In the genomic region with DNA sequence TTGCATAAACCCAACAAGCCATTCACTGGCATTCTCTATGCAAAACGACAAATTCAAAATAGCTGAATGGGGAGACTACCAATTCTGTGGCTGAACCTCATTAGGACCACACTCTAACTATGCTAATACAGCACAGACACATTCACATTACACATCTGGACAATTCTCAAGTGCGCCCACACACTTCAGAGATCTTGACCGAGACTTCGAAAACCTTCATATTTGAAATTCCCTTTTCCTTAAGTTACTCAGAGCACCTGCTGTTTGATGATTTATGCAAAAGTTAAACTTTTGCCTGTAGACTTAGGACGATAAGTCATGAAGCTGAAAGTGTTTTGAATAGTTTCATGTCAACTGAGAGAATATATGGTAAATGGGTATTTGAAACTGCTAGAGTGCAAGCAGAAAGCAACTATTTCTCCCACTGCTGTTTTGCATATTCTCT, we compare ENCODE assay signal across 13 cellular contexts.
A peak's percentile ranks its signal among the peaks of the same experiment; 100 is the strongest.
DNase-seq lines count a peak whose midpoint lies in the region; ATAC-seq, FAIRE-seq and TF ChIP-seq lines count a peak whose summit lies in the region.
"Had no signal": no experiment of that assay in that cellular context is flagged by ENCODE, and none has a peak within 500 bp of the region (broad histone marks: within the 10 kb centered on the region; RNA-seq: fewer than 3 reads in every experiment).

No MANE protein-coding gene starts in this region.

- H3K18ac ChIP-seq in H1 (ENCODE audit: extremely low read depth, low read length): no peak overlapping the region

- FAIRE-seq in H1 (lab: Jason Lieb, UNC): peak; percentile 48
- FAIRE-seq: HTR-8/SVneo had no signal

- CTCF ChIA-PET in H1 (lab: Charles Lee; ENCODE audit: partially characterized antibody): interaction anchor here (1.1 to 3.0 kb wide), 2 partner anchors 14 to 31 kb away, joined by 3 to 14 read pairs; no protein-coding TSS in a partner anchor
- CTCF ChIA-PET in CD8-positive, alpha-beta T cell (lab: Charles Lee): no interaction called here

- H3K23me2 ChIP-seq in H1 (ENCODE audit: low read depth, low read length): no peaks in the 10 kb centered on the region

- H2BK5ac ChIP-seq in H1 (ENCODE audit: low read depth, low read length): no peak overlapping the region

- H3K9me3 ChIP-seq in H1 (ENCODE audit: insufficient read depth in 2 of 2, low read depth in 1 of 2, low read length in 1 of 2): no peaks in the 10 kb centered on the region
- H3K9me3 ChIP-seq in CD8-positive, alpha-beta T cell (ENCODE audit: low read length): no peaks in the 10 kb centered on the region

- H3K27me3 ChIP-seq in H1 (replicated peaks in 1 of 4; ENCODE audit: control insufficient read depth in 3 of 4, extremely low read depth in 1 of 4, insufficient read depth in 3 of 4, low read length in 3 of 4): no peaks in the 10 kb centered on the region
- H3K27me3 ChIP-seq in CD8-positive, alpha-beta T cell (ENCODE audit: insufficient read depth, low read length): no peaks in the 10 kb centered on the region

- no peaks in the 10 kb centered on the region for H3K36me3 Mint-ChIP-seq in CD8-positive, alpha-beta T cell
- H3K36me3 Mint-ChIP-seq: naive B cell had no signal

- H2BK12ac ChIP-seq in H1 (ENCODE audit: low read depth, low read length): no peak overlapping the region

- H3K36me3 ChIP-seq in H1 (ENCODE audit: control insufficient read depth in 2 of 4, insufficient read depth in 4 of 4, low read length in 3 of 4): no peaks in the 10 kb centered on the region
- no peaks in the 10 kb centered on the region for H3K36me3 ChIP-seq in CD8-positive, alpha-beta T cell (ENCODE audit: insufficient read depth, low read length)

- H4K91ac ChIP-seq in H1 (replicated peaks; ENCODE audit: insufficient read length, low read length): no peak overlapping the region

- 86% methylated on average over 5 of the region's 5 CpGs; no CpG with 5 or more reads in 1 of the 2 experiments for WGBS in H1 (ENCODE audit: extremely low coverage in 1 of 2, insufficient coverage in 1 of 2, insufficient read length in 1 of 2, insufficient replicate concordance in 2 of 2, low coverage in 1 of 2, low lambda C conversion rate in 2 of 2, missing lambda C conversion rate in 1 of 2), 2 experiments

- intact Hi-C loops in CD8-positive, alpha-beta T cell (cut with DNase I, micrococcal nuclease): no loop called here

- H3K9ac ChIP-seq in H1 (replicated peaks in 1 of 4; ENCODE audit: extremely low read depth in 1 of 4, low read depth in 3 of 4, low read length in 3 of 4): no peak overlapping the region

- TF ChIP-seq RAD21 in H1 (IDR thresholded peaks at IDR 0.05 in 1 of 2, conservative IDR thresholded peaks at IDR 0.05 in 1 of 2; ENCODE audit: low read depth in 2 of 2, low read length in 2 of 2): no peak

- TF ChIP-seq EP300 in H1 (IDR thresholded peaks at IDR 0.05; ENCODE audit: borderline replicate concordance in 1 of 2, low read depth in 2 of 2, low read length in 2 of 2): no peak

- no peak overlapping the region for H3K23ac ChIP-seq in H1 (ENCODE audit: insufficient read length)

- H2BK15ac ChIP-seq in H1 (ENCODE audit: low read length): no peak overlapping the region

- no peak overlapping the region for H2AFZ ChIP-seq in H1 (ENCODE audit: low read length)

- ATAC-seq in GM18873 (IDR thresholded peaks at IDR 0.05; ENCODE audit: low FRiP score, unreplicated experiment) (peak; percentile 88), GM21723 (IDR thresholded peaks at IDR 0.05; ENCODE audit: unreplicated experiment) (peak; percentile 86), HG03135 (IDR thresholded peaks at IDR 0.05; ENCODE audit: unreplicated experiment) (peak; percentile 81)
- ATAC-seq in CD8-positive, alpha-beta T cell: no peak
- ATAC-seq: activated T-cell treated with anti-CD3 and anti-CD28 coated beads, Interleukin-2, amount 50 U/mL, for 4 hours had no signal

- no peak overlapping the region for H3K56ac ChIP-seq in H1 (replicated peaks; ENCODE audit: insufficient read length, low read depth, low read length)

- no peak overlapping the region for H2BK120ac ChIP-seq in H1 (replicated peaks; ENCODE audit: low read depth, low read length)

- no peaks in the 10 kb centered on the region for H3K79me2 ChIP-seq in H1 (ENCODE audit: control insufficient read depth in 1 of 2, insufficient read depth in 2 of 2, low read length in 2 of 2)

- H3K14ac ChIP-seq in H1 (ENCODE audit: insufficient read length): no peak overlapping the region

- H3K9me3 Mint-ChIP-seq in CD8-positive, alpha-beta T cell: no peaks in the 10 kb centered on the region
- H3K9me3 Mint-ChIP-seq: activated T-cell treated with anti-CD3 and anti-CD28 coated beads, Interleukin-2, amount 50 U/mL, for 4 hours had no signal

- H3K4me2 ChIP-seq in H1 (ENCODE audit: insufficient read depth in 1 of 2, low read depth in 2 of 2, low read length in 2 of 2): no peak overlapping the region

- no peak overlapping the region for H4K5ac ChIP-seq in H1 (ENCODE audit: insufficient read length, low read depth, low read length)

- H3K27ac Mint-ChIP-seq in CD8-positive, alpha-beta T cell: no peak overlapping the region
- H3K27ac Mint-ChIP-seq: CD14-positive monocyte, naive B cell had no signal

- no peak overlapping the region for H3K4me3 Mint-ChIP-seq in CD8-positive, alpha-beta T cell
- H3K4me3 Mint-ChIP-seq: activated T-cell treated with anti-CD3 and anti-CD28 coated beads, Interleukin-2, amount 50 U/mL, for 4 hours; CD14-positive monocyte; naive B cell had no signal

- no peak overlapping the region for H3K27ac ChIP-seq in H1 (ENCODE audit: low read depth, low read length)
- H3K27ac ChIP-seq in CD8-positive, alpha-beta T cell (ENCODE audit: low read depth, low read length): no peak overlapping the region

- no peaks in the 10 kb centered on the region for H3K79me1 ChIP-seq in H1 (ENCODE audit: low read depth, low read length)

- no peak overlapping the region for H2BK20ac ChIP-seq in H1 (ENCODE audit: low read length)

- POLR2A ChIA-PET in H1 (lab: Charles Lee; ENCODE audit: partially characterized antibody): no interaction called here
- POLR2A ChIA-PET in CD8-positive, alpha-beta T cell (lab: Charles Lee): no interaction called here

- H3K4me1 ChIP-seq in H1 (replicated peaks in 1 of 4; ENCODE audit: control insufficient read depth in 3 of 4, insufficient read depth in 4 of 4, low read length in 3 of 4): peaks cover 0 to 4% (median 0%) of the 10 kb centered on the region in 4 experiments; a peak in 2 of 7 replicates
- no peaks in the 10 kb centered on the region for H3K4me1 ChIP-seq in CD8-positive, alpha-beta T cell (ENCODE audit: insufficient read depth, low read length)

- H3K4me3 ChIP-seq in H1 (ENCODE audit: extremely low read depth in 1 of 4, insufficient read depth in 2 of 4, low read depth in 3 of 4, low read length in 4 of 4): no peak overlapping the region
- H3K4me3 ChIP-seq in CD8-positive, alpha-beta T cell (ENCODE audit: low read depth, low read length): no peak overlapping the region

- no peaks in the 10 kb centered on the region for H3K4me1 Mint-ChIP-seq in CD8-positive, alpha-beta T cell (ENCODE audit: low read depth)
- H3K4me1 Mint-ChIP-seq: CD14-positive monocyte, naive B cell had no signal

- no peak overlapping the region for H2AK5ac ChIP-seq in H1 (ENCODE audit: low read depth, low read length)

- DNase-seq in H1 (ENCODE audit: low read depth in 1 of 2, low spot score in 2 of 2) (no peak), NCI-H2107 treated with DMSO at 0.1 percent for 48 hours (lab: John Stamatoyannopoulos, UW; ENCODE audit: unreplicated experiment) (no peak), NCI-H82 (lab: John Stamatoyannopoulos, UW) (no peak), NCI-H446 (lab: John Stamatoyannopoulos, UW) (no peak)
- DNase-seq in CD8-positive, alpha-beta T cell: no peak
- DNase-seq: activated T-cell treated with anti-CD3 and anti-CD28 coated beads, Interleukin-2, amount 50 U/mL, for 4 hours; naive B cell; NCI-H1417 treated with DMSO at 0.1 percent for 48 hours had no signal

- H3K27me3 Mint-ChIP-seq in CD8-positive, alpha-beta T cell (ENCODE audit: low read depth): no peaks in the 10 kb centered on the region
- H3K27me3 Mint-ChIP-seq: naive B cell had no signal

- H4K20me1 ChIP-seq in H1 (replicated peaks in 1 of 2; ENCODE audit: control insufficient read depth in 1 of 2, insufficient read depth in 2 of 2, low read length in 2 of 2): no peaks in the 10 kb centered on the region

- TF ChIP-seq POLR2A in H1 (IDR thresholded peaks at IDR 0.05; ENCODE audit: control extremely low read depth in 1 of 2, low read depth in 2 of 2, low read length in 2 of 2): no peak

- TF ChIP-seq CTCF in H1 (IDR thresholded peaks at IDR 0.05; ENCODE audit: control extremely low read depth in 1 of 3, insufficient read depth in 1 of 3, low read depth in 1 of 3, low read length in 3 of 3): no peak
- no peak for TF ChIP-seq CTCF in CD8-positive, alpha-beta T cell (IDR thresholded peaks at IDR 0.05)

- H4K8ac ChIP-seq in H1 (ENCODE audit: extremely low read depth, insufficient read depth, low read length): no peak overlapping the region

- H3K4ac ChIP-seq in H1 (replicated peaks; ENCODE audit: insufficient read length, low read depth, low read length): no peak overlapping the region

TF ChIP-seq in H1, 55 proteins besides CTCF, POLR2A, EP300 and RAD21:
- TF ChIP-seq HDAC6 (IDR thresholded peaks at IDR 0.05; ENCODE audit: low read depth, low read length) (no peak), EZH2 (IDR thresholded peaks at IDR 0.05; ENCODE audit: low read depth, low read length, severe bottlenecking) (no peak), TBP (IDR thresholded peaks at IDR 0.05; ENCODE audit: low read depth, low read length) (no peak), FOSL1 (IDR thresholded peaks at IDR 0.05; ENCODE audit: insufficient read depth, low read depth, low read length) (no peak), YY1 (IDR thresholded peaks at IDR 0.05; ENCODE audit: low read depth, low read length) (no peak)
- TF ChIP-seq, protein P1, sequence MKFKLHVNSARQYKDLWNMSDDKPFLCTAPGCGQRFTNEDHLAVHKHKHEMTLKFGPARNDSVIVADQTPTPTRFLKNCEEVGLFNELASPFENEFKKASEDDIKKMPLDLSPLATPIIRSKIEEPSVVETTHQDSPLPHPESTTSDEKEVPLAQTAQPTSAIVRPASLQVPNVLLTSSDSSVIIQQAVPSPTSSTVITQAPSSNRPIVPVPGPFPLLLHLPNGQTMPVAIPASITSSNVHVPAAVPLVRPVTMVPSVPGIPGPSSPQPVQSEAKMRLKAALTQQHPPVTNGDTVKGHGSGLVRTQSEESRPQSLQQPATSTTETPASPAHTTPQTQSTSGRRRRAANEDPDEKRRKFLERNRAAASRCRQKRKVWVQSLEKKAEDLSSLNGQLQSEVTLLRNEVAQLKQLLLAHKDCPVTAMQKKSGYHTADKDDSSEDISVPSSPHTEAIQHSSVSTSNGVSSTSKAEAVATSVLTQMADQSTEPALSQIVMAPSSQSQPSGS (IDR thresholded peaks at IDR 0.05; ENCODE audit: low read length): no peak
